ENCODE assay signal across 22 cellular contexts in genomic region chr1:7418442-7419080, GRCh38.
A peak's percentile ranks its signal among the peaks of the same experiment; 100 is the strongest.
DNase-seq lines count a peak whose midpoint lies in the region; ATAC-seq and TF ChIP-seq lines count a peak whose summit lies in the region.
"Had no signal": no experiment of that assay in that cellular context is flagged by ENCODE, and none has a peak within 500 bp of the region (broad histone marks: within the 10 kb centered on the region; RNA-seq: fewer than 3 reads in every experiment).

No MANE protein-coding gene starts in this region.

- H3K4me2 ChIP-seq in Karpas-422 (ENCODE audit: low read depth, low read length, poor library complexity, severe bottlenecking): no peak overlapping the region
- H3K4me2 ChIP-seq: PC-9 had no signal

- H3K36me3 Mint-ChIP-seq in osteocyte (ENCODE audit: unreplicated experiment): peaks cover 2% of the 10 kb centered on the region
- H3K36me3 Mint-ChIP-seq: CD4-positive, alpha-beta memory T cell; immature natural killer cell had no signal

- H3K9ac ChIP-seq in Karpas-422 (ENCODE audit: low read length): no peak overlapping the region

- H3K9me3 ChIP-seq in uterus (peaks cover 0 to 2% of the 10 kb centered on the region in 2 donors), Karpas-422 (ENCODE audit: low read length) (no peaks in the 10 kb centered on the region)
- H3K9me3 ChIP-seq: pancreas had no signal

- no peaks in the 10 kb centered on the region for H3K27me3 Mint-ChIP-seq in osteocyte (ENCODE audit: unreplicated experiment)

- H3K27ac Mint-ChIP-seq in osteocyte (ENCODE audit: unreplicated experiment): no peak overlapping the region
- H3K27ac Mint-ChIP-seq: CD4-positive, alpha-beta memory T cell; immature natural killer cell had no signal

- no peaks in the 10 kb centered on the region for H3K36me3 ChIP-seq in uterus
- H3K36me3 ChIP-seq in Karpas-422 (ENCODE audit: insufficient read depth, low read length): no peaks in the 10 kb centered on the region
- H3K36me3 ChIP-seq: ascending aorta, heart right ventricle, pancreas had no signal

- no peak overlapping the region for H3K27ac ChIP-seq in coronary artery
- H3K27ac ChIP-seq in uterus: no peak overlapping the region
- no peak overlapping the region for H3K27ac ChIP-seq in Karpas-422 (ENCODE audit: low read length)
- H3K27ac ChIP-seq: ascending aorta, heart right ventricle, pancreas, PC-9, SK-N-MC had no signal

- intact Hi-C loops in Right ventricle myocardium superior (cut with DNase I) (no loop called here), left ventricle myocardium superior (cut with micrococcal nuclease) (no loop called here), uterus (cut with DNase I; ENCODE audit: low total_unique reads) (no loop called here)

- DNase-seq in Right ventricle myocardium superior (peak; percentile 12), left ventricle myocardium superior (no peak), coronary artery (ENCODE audit: low spot score) (peak; percentile 35), osteocyte (ENCODE audit: extremely low spot score, unreplicated experiment) (peak; percentile 78), uterus (peak; percentile 3 to 6), GM10266 (ENCODE audit: extremely low spot score) (no peak), Karpas-422 (no peak), NCI-H2107 (lab: John Stamatoyannopoulos, UW) (no peak)
- DNase-seq: activated CD4-positive, CD25-positive, alpha-beta regulatory T cell treated with anti-CD3 and anti-CD28 coated beads, Interleukin-2, amount 50 U/mL, for 72 hours; activated naive CD4-positive, alpha-beta T cell treated with Interleukin-2 at 50 U/mL for 16 hours; CD4-positive, alpha-beta memory T cell; DMS79; immature natural killer cell; NCI-H82; PC-9; stimulated activated CD4-positive, alpha-beta T cell treated with anti-CD3 and anti-CD28 coated beads, Interleukin-2, amount 100 ng/mL, for 48 hours; T1000 had no signal

- ATAC-seq in Right ventricle myocardium superior (ENCODE audit: poor library complexity) (no peak), left ventricle myocardium superior (no peak)
- ATAC-seq: heart right ventricle, pancreas had no signal

- TF ChIP-seq CTCF in coronary artery (IDR thresholded peaks at IDR 0.05) (no peak), osteocyte (IDR thresholded peaks at IDR 0.05) (no peak), uterus (IDR thresholded peaks at IDR 0.05) (no peak), GM10266 (IDR thresholded peaks at IDR 0.05; ENCODE audit: control insufficient read depth, insufficient read depth, low read depth, missing control alignments) (no peak)

- H2AFZ ChIP-seq in Karpas-422 (ENCODE audit: low read length): no peak overlapping the region
- H2AFZ ChIP-seq: PC-9 had no signal

- H3K4me1 ChIP-seq in uterus (no peaks in the 10 kb centered on the region), Karpas-422 (ENCODE audit: low read length) (no peaks in the 10 kb centered on the region)
- H3K4me1 ChIP-seq: ascending aorta, heart right ventricle, pancreas had no signal

- H3K4me1 Mint-ChIP-seq in osteocyte (ENCODE audit: unreplicated experiment): no peaks in the 10 kb centered on the region
- H3K4me1 Mint-ChIP-seq: CD4-positive, alpha-beta memory T cell; immature natural killer cell had no signal

- H3K9me3 Mint-ChIP-seq in osteocyte (ENCODE audit: unreplicated experiment): no peaks in the 10 kb centered on the region

- H3K9me2 ChIP-seq in Karpas-422 (replicated peaks; ENCODE audit: insufficient read depth, low read length): no peaks in the 10 kb centered on the region

- H3K4me3 Mint-ChIP-seq in osteocyte (ENCODE audit: unreplicated experiment): no peak overlapping the region
- H3K4me3 Mint-ChIP-seq: CD4-positive, alpha-beta memory T cell; immature natural killer cell had no signal

- H4K20me1 ChIP-seq in Karpas-422 (ENCODE audit: insufficient read depth, low read depth, low read length): 0 out of 2 replicates have a peak, but pooled peaks cover 5% of the 10 kb centered on the region

- H3K27me3 ChIP-seq in uterus (no peaks in the 10 kb centered on the region), Karpas-422 (ENCODE audit: low read length) (no peaks in the 10 kb centered on the region)
- H3K27me3 ChIP-seq: ascending aorta, heart right ventricle, pancreas had no signal

- TF ChIP-seq POLR2A in uterus (IDR thresholded peaks at IDR 0.05): no peak

- no peaks in the 10 kb centered on the region for H3K79me2 ChIP-seq in Karpas-422 (ENCODE audit: low read length)

- no peak overlapping the region for H3K4me3 ChIP-seq in coronary artery
- no peak overlapping the region for H3K4me3 ChIP-seq in uterus
- H3K4me3 ChIP-seq in Karpas-422 (ENCODE audit: low read length): no peak overlapping the region
- H3K4me3 ChIP-seq: ascending aorta, heart right ventricle, lung, pancreas, PC-9, SK-N-MC had no signal

Comparison
In these comparisons a context has a peak if more than half of its experiments do, and no peak if none do; other contexts are left out.
1. DNase-seq: peak in Right ventricle myocardium superior (single experiment), coronary artery (single experiment), osteocyte (single experiment) and uterus (2 of 2); none in left ventricle myocardium superior (single experiment), GM10266 (single experiment), Karpas-422 (single experiment) and NCI-H2107 (single experiment).